19 cellular contexts compared by ENCODE assay signal in the genomic region with DNA sequence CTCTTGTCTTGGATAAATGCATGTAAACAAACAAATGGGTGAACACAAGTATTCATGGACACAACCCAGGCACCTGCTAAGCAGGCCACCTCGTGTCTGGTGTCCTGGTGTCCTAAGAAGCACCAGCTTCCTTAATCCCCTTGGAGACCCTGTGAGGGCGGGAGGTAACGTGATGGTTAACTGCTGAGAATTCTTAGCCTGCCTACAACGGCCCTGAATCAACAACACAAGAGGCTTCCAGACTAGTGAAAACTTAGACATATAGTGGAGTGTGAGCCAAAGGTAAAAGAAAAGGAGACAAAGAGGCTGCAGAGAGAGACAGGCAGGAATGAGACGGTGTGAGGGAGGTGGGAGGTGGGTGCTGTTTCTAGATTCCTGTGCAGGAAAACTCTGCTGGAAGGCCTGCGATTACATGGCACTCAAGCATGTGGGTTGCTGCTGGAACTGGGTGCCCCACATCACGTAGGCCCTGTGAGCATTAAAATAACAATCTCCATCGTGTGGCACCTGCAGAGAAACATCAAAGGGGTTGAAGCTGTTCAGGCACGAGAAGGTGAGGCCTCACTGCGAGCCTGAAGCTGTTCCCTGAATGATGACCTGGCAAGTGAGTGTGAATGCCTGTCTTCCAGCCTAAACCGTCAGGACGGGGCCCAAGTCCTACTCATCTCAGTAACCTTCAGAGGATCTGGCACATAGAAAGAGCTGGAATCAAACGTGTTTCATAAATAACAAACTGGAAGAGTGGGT.
DNase-seq lines count a peak whose midpoint lies in the region; ATAC-seq, FAIRE-seq and TF ChIP-seq lines count a peak whose summit lies in the region.
"Had no signal": no experiment of that assay in that cellular context is flagged by ENCODE, and none has a peak within 500 bp of the region (broad histone marks: within the 10 kb centered on the region; RNA-seq: fewer than 3 reads in every experiment).

No MANE protein-coding gene starts in this region.

- no peak for TF ChIP-seq CTCF in astrocyte (IDR thresholded peaks at IDR 0.05; ENCODE audit: insufficient read depth, low read depth, low read length)
- no peak for TF ChIP-seq CTCF in nephron (IDR thresholded peaks at IDR 0.05; ENCODE audit: unreplicated experiment in 3 of 3)
- TF ChIP-seq CTCF in Caco-2 (IDR thresholded peaks at IDR 0.05; ENCODE audit: insufficient read depth in 1 of 2, low read depth in 1 of 2, low read length in 1 of 2, severe bottlenecking in 1 of 2, unreplicated experiment in 1 of 2): no peak
- TF ChIP-seq CTCF in tibial nerve (IDR thresholded peaks at IDR 0.05): no peak

- H2AFZ ChIP-seq in astrocyte (ENCODE audit: low read depth, low read length): no peak overlapping the region

- no peaks in the 10 kb centered on the region for H3K79me2 ChIP-seq in astrocyte (ENCODE audit: insufficient read depth, low read length)

- H3K4me3 ChIP-seq in astrocyte (ENCODE audit: insufficient read depth, low read depth, low read length) (no peak overlapping the region), Caco-2 (ENCODE audit: low read depth, low read length) (no peak overlapping the region), tibial nerve (no peak overlapping the region)
- H3K4me3 ChIP-seq: MG63 had no signal

- H3K36me3 Mint-ChIP-seq in astrocyte (ENCODE audit: low read depth, unreplicated experiment) (peaks cover 2% of the 10 kb centered on the region), nephron (ENCODE audit: low read depth) (peaks cover 4% of the 10 kb centered on the region), Caco-2 (ENCODE audit: insufficient read depth, unreplicated experiment) (no peaks in the 10 kb centered on the region)

- H3K4me1 ChIP-seq in astrocyte (ENCODE audit: insufficient read depth, low read length) (no peaks in the 10 kb centered on the region), Caco-2 (no peaks in the 10 kb centered on the region), tibial nerve (peaks cover 0 to 35% (median 0%) of the 10 kb centered on the region in 4 donors)

- H3K4me3 Mint-ChIP-seq in astrocyte (ENCODE audit: unreplicated experiment) (no peak overlapping the region), nephron (peak overlapping the region in 1 of 3 experiments; percentile 26), Caco-2 (ENCODE audit: unreplicated experiment) (no peak overlapping the region)

- H3K9me3 ChIP-seq in astrocyte (ENCODE audit: insufficient read depth, low read depth, low read length) (no peaks in the 10 kb centered on the region), Caco-2 (no peaks in the 10 kb centered on the region), tibial nerve (no peaks in the 10 kb centered on the region)
- H3K9me3 ChIP-seq: MG63 had no signal

- H3K9me3 Mint-ChIP-seq in astrocyte (ENCODE audit: unreplicated experiment) (no peaks in the 10 kb centered on the region), nephron (peaks cover 15% of the 10 kb centered on the region), Caco-2 (ENCODE audit: unreplicated experiment) (no peaks in the 10 kb centered on the region)

- H3K27me3 Mint-ChIP-seq in astrocyte (ENCODE audit: low read depth, unreplicated experiment): peaks cover 2% of the 10 kb centered on the region
- no peaks in the 10 kb centered on the region for H3K27me3 Mint-ChIP-seq in nephron (ENCODE audit: low read depth)
- peaks cover 11% of the 10 kb centered on the region for H3K27me3 Mint-ChIP-seq in Caco-2 (ENCODE audit: insufficient read depth, unreplicated experiment)

- peaks cover 43% of the 10 kb centered on the region for H3K4me1 Mint-ChIP-seq in astrocyte (ENCODE audit: low read depth, unreplicated experiment)
- peaks cover 65% of the 10 kb centered on the region for H3K4me1 Mint-ChIP-seq in nephron
- no peaks in the 10 kb centered on the region for H3K4me1 Mint-ChIP-seq in Caco-2 (ENCODE audit: low read depth, unreplicated experiment)

- no peaks in the 10 kb centered on the region for H3K36me3 ChIP-seq in astrocyte (ENCODE audit: insufficient read depth, low read length)
- no peaks in the 10 kb centered on the region for H3K36me3 ChIP-seq in Caco-2 (ENCODE audit: control insufficient read depth, insufficient read depth, low read length)
- no peaks in the 10 kb centered on the region for H3K36me3 ChIP-seq in tibial nerve
- H3K36me3 ChIP-seq: MG63 had no signal

- BruUV-seq in Caco-2 (replicated peaks; lab: Mats Ljungman, UMichigan): no TSS peak

- H3K27ac ChIP-seq in astrocyte (ENCODE audit: low read depth, low read length) (no peak overlapping the region), tibial nerve (no peak overlapping the region)

- POLR2A ChIA-PET in Caco-2 (lab: Charles Lee): no interaction called here

- no peak for FAIRE-seq in astrocyte (lab: Jason Lieb, UNC)
- FAIRE-seq: RCC 7860 had no signal

- H3K27me3 ChIP-seq in astrocyte (ENCODE audit: insufficient read depth, low read length): no peaks in the 10 kb centered on the region
- H3K27me3 ChIP-seq in Caco-2 (replicated peaks; ENCODE audit: control insufficient read depth, insufficient read depth, low read length): no peaks in the 10 kb centered on the region
- H3K27me3 ChIP-seq in tibial nerve: no peaks in the 10 kb centered on the region
- H3K27me3 ChIP-seq: MG63 had no signal

- H3K27ac Mint-ChIP-seq in astrocyte (ENCODE audit: unreplicated experiment) (peak overlapping the region; percentile 10), nephron (peak overlapping the region; percentile 52 to 97 (median 94)), Caco-2 (ENCODE audit: unreplicated experiment) (no peak overlapping the region)

- CTCF ChIA-PET in Caco-2 (lab: Charles Lee): no interaction called here

- no peak for TF ChIP-seq POLR2A in tibial nerve (IDR thresholded peaks at IDR 0.05)

- intact Hi-C loops in Caco-2 (cut with micrococcal nuclease; ENCODE audit: unreplicated experiment): no loop called here

- H3K9ac ChIP-seq in astrocyte (ENCODE audit: low read length): no peak overlapping the region

- DNase-seq in ELF-1 (ENCODE audit: low read depth, low spot score) (peak; percentile 29), astrocyte (ENCODE audit: low read depth) (no peak), iPS-NIHi11 (ENCODE audit: low spot score) (no peak), Caco-2 (no peak), tibial nerve (ENCODE audit: low spot score in 2 of 2) (no peak), COLO829 (ENCODE audit: low spot score) (no peak)
- DNase-seq: C1 segment of cervical spinal cord, DMS53, MG63, NCI-H1105, NCI-H187, NCI-H2171, NCI-H446 treated with DMSO at 0.1 percent for 48 hours, NCI-H774, SHP77 treated with DMSO at 0.1 percent for 48 hours had no signal

- no peaks in the 10 kb centered on the region for H4K20me1 ChIP-seq in astrocyte (ENCODE audit: insufficient read depth, low read length)

- H3K4me2 ChIP-seq in astrocyte (ENCODE audit: low read length): no peak overlapping the region

- WGBS in tibial nerve, 2 donors: 71 to 72% methylated on average over 13 of the region's 13 CpGs

- peak; percentile 92 for ATAC-seq in esophagus mucosa
- ATAC-seq: HCT116 had no signal

- no peak for TF ChIP-seq EP300 in tibial nerve (IDR thresholded peaks at IDR 0.05)
